ENCODE assay signal across 1 cellular context in the genomic region with DNA sequence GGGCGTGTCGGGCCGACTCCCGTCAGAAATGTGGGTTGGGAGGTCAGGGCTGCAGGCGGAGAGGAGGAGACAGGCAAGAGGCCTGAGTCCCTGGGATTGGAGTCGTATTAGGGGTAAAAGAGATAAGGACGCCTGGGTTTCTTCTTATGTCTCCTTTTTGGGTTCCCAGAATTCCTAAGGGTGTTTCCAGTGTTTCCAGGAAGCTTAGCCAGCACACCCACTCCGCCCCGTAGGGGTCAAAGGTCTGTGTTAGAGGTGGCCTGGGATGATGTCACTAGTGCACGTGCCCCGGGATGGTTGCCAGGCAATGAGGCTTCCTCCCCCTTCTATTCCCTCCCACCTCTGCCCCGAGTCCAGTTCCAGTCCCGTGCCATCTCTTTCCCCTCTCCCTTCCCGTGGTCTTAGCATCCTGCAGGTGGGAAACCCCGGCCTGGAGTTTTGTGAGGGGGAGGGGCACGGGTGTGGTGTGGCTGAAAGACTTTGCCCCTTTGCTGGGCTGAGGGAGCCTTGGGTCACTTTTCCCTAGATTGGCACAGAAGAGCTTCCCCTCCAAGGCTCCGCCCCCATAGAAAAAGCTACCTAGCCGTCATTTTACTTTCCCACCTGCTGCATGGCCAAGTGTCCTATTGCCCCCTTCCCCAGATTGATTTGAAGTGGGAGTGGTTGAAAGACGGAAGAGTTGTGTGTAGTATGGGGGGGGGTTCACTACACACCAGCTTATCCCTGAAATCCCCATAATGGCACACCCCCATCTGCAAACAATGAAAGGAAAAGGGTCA.
TF ChIP-seq lines count a peak whose summit lies in the region.

No MANE protein-coding gene starts in this region.

TF ChIP-seq in K562, 482 proteins besides CTCF, POLR2A, EP300 and RAD21 (continued from another document and continues in another):
- no peak for TF ChIP-seq MAFF (IDR thresholded peaks at IDR 0.05; ENCODE audit: low read length)
- TF ChIP-seq MNT (conservative IDR thresholded peaks at IDR 0.05) = peak; percentile 95 to 97
- TF ChIP-seq GTF3C2 (IDR thresholded peaks at IDR 0.05; ENCODE audit: borderline replicate concordance, extremely low read depth, insufficient read length) = no peak
- 0 out of 2 replicates have a peak, but pooled peaks have one; percentile 32 for TF ChIP-seq ZNF175 (CRISPR knock-in tag; IDR thresholded peaks at IDR 0.05; ENCODE audit: low read depth)
- TF ChIP-seq CREB1 (IDR thresholded peaks at IDR 0.05) = peak; percentile 60
- TF ChIP-seq CREB1 (CRISPR knock-in tag; IDR thresholded peaks at IDR 0.05) = peak; percentile 66; the same call in 1 of the 2 replicates
- TF ChIP-seq, protein P1, sequence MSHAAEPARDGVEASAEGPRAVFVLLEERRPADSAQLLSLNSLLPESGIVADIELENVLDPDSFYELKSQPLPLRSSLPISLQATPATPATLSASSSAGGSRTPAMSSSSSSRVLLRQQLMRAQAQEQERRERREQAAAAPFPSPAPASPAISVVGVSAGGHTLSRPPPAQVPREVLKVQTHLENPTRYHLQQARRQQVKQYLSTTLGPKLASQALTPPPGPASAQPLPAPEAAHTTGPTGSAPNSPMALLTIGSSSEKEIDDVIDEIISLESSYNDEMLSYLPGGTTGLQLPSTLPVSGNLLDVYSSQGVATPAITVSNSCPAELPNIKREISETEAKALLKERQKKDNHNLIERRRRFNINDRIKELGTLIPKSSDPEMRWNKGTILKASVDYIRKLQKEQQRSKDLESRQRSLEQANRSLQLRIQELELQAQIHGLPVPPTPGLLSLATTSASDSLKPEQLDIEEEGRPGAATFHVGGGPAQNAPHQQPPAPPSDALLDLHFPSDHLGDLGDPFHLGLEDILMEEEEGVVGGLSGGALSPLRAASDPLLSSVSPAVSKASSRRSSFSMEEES (CRISPR knock-in tag; IDR thresholded peaks at IDR 0.05) = no peak
- no peak for TF ChIP-seq SRSF9 (IDR thresholded peaks at IDR 0.05; ENCODE audit: borderline replicate concordance, low read depth, low read length)
- 0 out of 4 replicates have a peak, but pooled peaks of 1 of the 2 experiments have one; percentile 47 for TF ChIP-seq TRIM24 (IDR thresholded peaks at IDR 0.05)
- no peak for TF ChIP-seq ZNF75A (CRISPR knock-in tag; IDR thresholded peaks at IDR 0.05)
- TF ChIP-seq ZNF57 (CRISPR knock-in tag; IDR thresholded peaks at IDR 0.05) = no peak
- TF ChIP-seq MTA1 (IDR thresholded peaks at IDR 0.05; ENCODE audit: borderline replicate concordance) = peak; percentile 69; the same call in 1 of the 2 replicates
- TF ChIP-seq ZNF584 (CRISPR knock-in tag; IDR thresholded peaks at IDR 0.05; ENCODE audit: low read depth) = no peak
- no peak for TF ChIP-seq ZNF143 (CRISPR knock-in tag; IDR thresholded peaks at IDR 0.05)
- peak in 1 of 2 experiments; percentile 72; a peak in 2 of 4 replicates for TF ChIP-seq RCOR1 (IDR thresholded peaks at IDR 0.05; ENCODE audit: borderline replicate concordance in 1 of 2, low read depth in 2 of 2, low read length in 2 of 2)
- TF ChIP-seq ZNF785 (CRISPR knock-in tag; IDR thresholded peaks at IDR 0.05) = no peak
- TF ChIP-seq ATF4 (CRISPR knock-in tag; IDR thresholded peaks at IDR 0.05) = no peak
- no peak for TF ChIP-seq DMBX1 (CRISPR knock-in tag; IDR thresholded peaks at IDR 0.05; ENCODE audit: borderline replicate concordance)
- TF ChIP-seq ZNF431 (CRISPR knock-in tag; IDR thresholded peaks at IDR 0.05) = no peak
- no peak for TF ChIP-seq HNRNPUL1 (IDR thresholded peaks at IDR 0.05; ENCODE audit: low read length)
- no peak for TF ChIP-seq RBM34 (IDR thresholded peaks at IDR 0.05; ENCODE audit: borderline replicate concordance, insufficient read depth, low read length)
- no peak for TF ChIP-seq CHAMP1 (IDR thresholded peaks at IDR 0.05)
- TF ChIP-seq ZFPM2 (CRISPR knock-in tag; IDR thresholded peaks at IDR 0.05) = no peak
- no peak for TF ChIP-seq TAF1 (IDR thresholded peaks at IDR 0.05; ENCODE audit: control insufficient read depth, extremely low read depth, insufficient read depth, low read length, severe bottlenecking)
- TF ChIP-seq ZNF395 (CRISPR knock-in tag; IDR thresholded peaks at IDR 0.05) = no peak
- TF ChIP-seq NCOR1 (IDR thresholded peaks at IDR 0.05) = peak; percentile 77
- peak; percentile 61 to 86; a peak in 3 of 4 replicates for TF ChIP-seq KDM1A (IDR thresholded peaks at IDR 0.05)
- TF ChIP-seq TSC22D4 (tag; IDR thresholded peaks at IDR 0.05) = no peak
- TF ChIP-seq SAFB2 (IDR thresholded peaks at IDR 0.05; ENCODE audit: borderline replicate concordance, low read depth, low read length, severe bottlenecking) = no peak
- TF ChIP-seq ILK (tag; IDR thresholded peaks at IDR 0.05; ENCODE audit: borderline replicate concordance, low read depth) = no peak
- TF ChIP-seq ZBTB17 (CRISPR knock-in tag; IDR thresholded peaks at IDR 0.05) = no peak
- no peak for TF ChIP-seq LCOR (CRISPR knock-in tag; IDR thresholded peaks at IDR 0.05)
- TF ChIP-seq, protein P2, sequence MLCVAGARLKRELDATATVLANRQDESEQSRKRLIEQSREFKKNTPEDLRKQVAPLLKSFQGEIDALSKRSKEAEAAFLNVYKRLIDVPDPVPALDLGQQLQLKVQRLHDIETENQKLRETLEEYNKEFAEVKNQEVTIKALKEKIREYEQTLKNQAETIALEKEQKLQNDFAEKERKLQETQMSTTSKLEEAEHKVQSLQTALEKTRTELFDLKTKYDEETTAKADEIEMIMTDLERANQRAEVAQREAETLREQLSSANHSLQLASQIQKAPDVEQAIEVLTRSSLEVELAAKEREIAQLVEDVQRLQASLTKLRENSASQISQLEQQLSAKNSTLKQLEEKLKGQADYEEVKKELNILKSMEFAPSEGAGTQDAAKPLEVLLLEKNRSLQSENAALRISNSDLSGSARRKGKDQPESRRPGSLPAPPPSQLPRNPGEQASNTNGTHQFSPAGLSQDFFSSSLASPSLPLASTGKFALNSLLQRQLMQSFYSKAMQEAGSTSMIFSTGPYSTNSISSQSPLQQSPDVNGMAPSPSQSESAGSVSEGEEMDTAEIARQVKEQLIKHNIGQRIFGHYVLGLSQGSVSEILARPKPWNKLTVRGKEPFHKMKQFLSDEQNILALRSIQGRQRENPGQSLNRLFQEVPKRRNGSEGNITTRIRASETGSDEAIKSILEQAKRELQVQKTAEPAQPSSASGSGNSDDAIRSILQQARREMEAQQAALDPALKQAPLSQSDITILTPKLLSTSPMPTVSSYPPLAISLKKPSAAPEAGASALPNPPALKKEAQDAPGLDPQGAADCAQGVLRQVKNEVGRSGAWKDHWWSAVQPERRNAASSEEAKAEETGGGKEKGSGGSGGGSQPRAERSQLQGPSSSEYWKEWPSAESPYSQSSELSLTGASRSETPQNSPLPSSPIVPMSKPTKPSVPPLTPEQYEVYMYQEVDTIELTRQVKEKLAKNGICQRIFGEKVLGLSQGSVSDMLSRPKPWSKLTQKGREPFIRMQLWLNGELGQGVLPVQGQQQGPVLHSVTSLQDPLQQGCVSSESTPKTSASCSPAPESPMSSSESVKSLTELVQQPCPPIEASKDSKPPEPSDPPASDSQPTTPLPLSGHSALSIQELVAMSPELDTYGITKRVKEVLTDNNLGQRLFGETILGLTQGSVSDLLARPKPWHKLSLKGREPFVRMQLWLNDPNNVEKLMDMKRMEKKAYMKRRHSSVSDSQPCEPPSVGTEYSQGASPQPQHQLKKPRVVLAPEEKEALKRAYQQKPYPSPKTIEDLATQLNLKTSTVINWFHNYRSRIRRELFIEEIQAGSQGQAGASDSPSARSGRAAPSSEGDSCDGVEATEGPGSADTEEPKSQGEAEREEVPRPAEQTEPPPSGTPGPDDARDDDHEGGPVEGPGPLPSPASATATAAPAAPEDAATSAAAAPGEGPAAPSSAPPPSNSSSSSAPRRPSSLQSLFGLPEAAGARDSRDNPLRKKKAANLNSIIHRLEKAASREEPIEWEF (CRISPR knock-in tag; IDR thresholded peaks at IDR 0.05) = no peak
- TF ChIP-seq ZNF282 (CRISPR knock-in tag; IDR thresholded peaks at IDR 0.05) = no peak
- TF ChIP-seq, protein P3, sequence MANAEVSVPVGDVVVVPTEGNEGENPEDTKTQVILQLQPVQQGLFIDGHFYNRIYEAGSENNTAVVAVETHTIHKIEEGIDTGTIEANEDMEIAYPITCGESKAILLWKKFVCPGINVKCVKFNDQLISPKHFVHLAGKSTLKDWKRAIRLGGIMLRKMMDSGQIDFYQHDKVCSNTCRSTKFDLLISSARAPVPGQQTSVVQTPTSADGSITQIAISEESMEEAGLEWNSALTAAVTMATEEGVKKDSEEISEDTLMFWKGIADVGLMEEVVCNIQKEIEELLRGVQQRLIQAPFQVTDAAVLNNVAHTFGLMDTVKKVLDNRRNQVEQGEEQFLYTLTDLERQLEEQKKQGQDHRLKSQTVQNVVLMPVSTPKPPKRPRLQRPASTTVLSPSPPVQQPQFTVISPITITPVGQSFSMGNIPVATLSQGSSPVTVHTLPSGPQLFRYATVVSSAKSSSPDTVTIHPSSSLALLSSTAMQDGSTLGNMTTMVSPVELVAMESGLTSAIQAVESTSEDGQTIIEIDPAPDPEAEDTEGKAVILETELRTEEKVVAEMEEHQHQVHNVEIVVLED (CRISPR knock-in tag; IDR thresholded peaks at IDR 0.05) = no peak
